Comparison of ENCODE assay signal across 13 cellular contexts in genomic region chr4:14831447-14831846, GRCh38.
A peak's percentile ranks its signal among the peaks of the same experiment; 100 is the strongest.
DNase-seq lines count a peak whose midpoint lies in the region; ATAC-seq and TF ChIP-seq lines count a peak whose summit lies in the region.
"Had no signal": no experiment of that assay in that cellular context is flagged by ENCODE, and none has a peak within 500 bp of the region (broad histone marks: within the 10 kb centered on the region; RNA-seq: fewer than 3 reads in every experiment).

No MANE protein-coding gene starts in this region.

- H3K4me1 Mint-ChIP-seq in activated CD8-positive, alpha-beta T cell treated with anti-CD3 and anti-CD28 coated beads for 36 hours (ENCODE audit: low read depth): no peaks in the 10 kb centered on the region
- H3K4me1 Mint-ChIP-seq: GM23338 had no signal

- WGBS in prostate gland: 35% methylated on average over 1 of the region's 1 CpG

- no peaks in the 10 kb centered on the region for H3K9me3 ChIP-seq in prostate gland

- no peak for ATAC-seq in activated CD8-positive, alpha-beta T cell treated with anti-CD3 and anti-CD28 coated beads for 36 hours
- ATAC-seq: GM23338 had no signal

- H3K27me3 Mint-ChIP-seq in activated CD8-positive, alpha-beta T cell treated with anti-CD3 and anti-CD28 coated beads for 36 hours: peaks cover 3% of the 10 kb centered on the region

- no peak overlapping the region for H3K4me3 ChIP-seq in prostate gland
- H3K4me3 ChIP-seq: GM23338, SK-N-MC had no signal

- peak; percentile 0 for DNase-seq in NCI-H345 treated with DMSO at 0.1 percent for 48 hours (lab: John Stamatoyannopoulos, UW; ENCODE audit: unreplicated experiment)
- peak; percentile 22 for DNase-seq in T1000 (lab: John Stamatoyannopoulos, UW)
- DNase-seq in fibroblast of peridontal ligament (ENCODE audit: extremely low read depth): peak; percentile 6
- DNase-seq in prostate gland (ENCODE audit: low spot score): peak; percentile 37
- no peak for DNase-seq in NCI-H2081 treated with DMSO at 0.1 percent for 48 hours (lab: John Stamatoyannopoulos, UW)
- DNase-seq in GDM1 (lab: John Stamatoyannopoulos, UW): no peak
- DNase-seq in activated CD8-positive, alpha-beta T cell treated with anti-CD3 and anti-CD28 coated beads for 36 hours: no peak
- DNase-seq: COR-L47, DMS79, NCI-H187, Right ventricle myocardium superior had no signal

- H3K27ac Mint-ChIP-seq in activated CD8-positive, alpha-beta T cell treated with anti-CD3 and anti-CD28 coated beads for 36 hours: no peak overlapping the region
- H3K27ac Mint-ChIP-seq: GM23338 had no signal

- no peak overlapping the region for H3K4me3 Mint-ChIP-seq in activated CD8-positive, alpha-beta T cell treated with anti-CD3 and anti-CD28 coated beads for 36 hours
- H3K4me3 Mint-ChIP-seq: GM23338 had no signal

- no peaks in the 10 kb centered on the region for H3K36me3 Mint-ChIP-seq in activated CD8-positive, alpha-beta T cell treated with anti-CD3 and anti-CD28 coated beads for 36 hours (ENCODE audit: low read depth)

- TF ChIP-seq CTCF in prostate gland (IDR thresholded peaks at IDR 0.05): no peak
- TF ChIP-seq CTCF in activated CD8-positive, alpha-beta T cell treated with anti-CD3 and anti-CD28 coated beads for 36 hours (IDR thresholded peaks at IDR 0.05): no peak

- no peaks in the 10 kb centered on the region for H3K36me3 ChIP-seq in prostate gland

- CTCF ChIA-PET in activated CD8-positive, alpha-beta T cell treated with anti-CD3 and anti-CD28 coated beads for 36 hours (lab: Charles Lee): no interaction called here

- no peak for TF ChIP-seq POLR2A in prostate gland (IDR thresholded peaks at IDR 0.05)

- peaks cover 3% of the 10 kb centered on the region for H3K4me1 ChIP-seq in prostate gland (replicated peaks)

- H3K9me3 Mint-ChIP-seq in activated CD8-positive, alpha-beta T cell treated with anti-CD3 and anti-CD28 coated beads for 36 hours: no peaks in the 10 kb centered on the region
- H3K9me3 Mint-ChIP-seq: GM23338 had no signal

- intact Hi-C loops in prostate gland (cut with DNase I): no loop called here
- intact Hi-C loops in activated CD8-positive, alpha-beta T cell treated with anti-CD3 and anti-CD28 coated beads for 36 hours (cut with micrococcal nuclease): no loop called here

- POLR2A ChIA-PET in activated CD8-positive, alpha-beta T cell treated with anti-CD3 and anti-CD28 coated beads for 36 hours (lab: Charles Lee): no interaction called here

- H3K27ac ChIP-seq in prostate gland: no peak overlapping the region
- H3K27ac ChIP-seq: SK-N-MC had no signal

- H3K27me3 ChIP-seq in prostate gland (replicated peaks; ENCODE audit: insufficient read depth): no peaks in the 10 kb centered on the region

Comparison
In these comparisons a context has a peak if more than half of its experiments do, and no peak if none do; other contexts are left out.
1. DNase-seq: peak in NCI-H345 treated with DMSO at 0.1 percent for 48 hours (single experiment), T1000 (single experiment), fibroblast of peridontal ligament (single experiment) and prostate gland (single experiment); none in NCI-H2081 treated with DMSO at 0.1 percent for 48 hours (single experiment), GDM1 (single experiment) and activated CD8-positive, alpha-beta T cell treated with anti-CD3 and anti-CD28 coated beads for 36 hours (single experiment).